In the genomic region with DNA sequence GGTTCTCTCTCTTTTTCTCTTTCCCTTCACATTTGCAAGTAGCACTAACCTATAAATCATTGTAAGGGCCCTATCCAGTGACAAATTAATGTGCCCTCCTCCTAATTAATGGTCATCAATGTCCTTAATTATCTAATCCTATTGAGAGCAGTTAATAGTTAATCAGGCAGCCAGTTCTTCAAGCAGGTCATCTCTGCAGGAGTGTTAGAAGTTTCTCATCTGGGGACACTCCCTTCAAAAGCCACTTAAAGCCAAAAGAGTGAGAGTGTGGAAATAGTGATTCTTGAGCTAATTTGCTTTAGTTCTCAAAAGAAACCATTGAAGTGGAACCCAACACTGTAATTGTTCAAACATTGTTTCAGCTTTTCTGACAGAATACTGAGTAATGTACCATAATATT, we compare ENCODE assay signal across 19 cellular contexts.
DNase-seq lines count a peak whose midpoint lies in the region; ATAC-seq and TF ChIP-seq lines count a peak whose summit lies in the region.
"Had no signal": no experiment of that assay in that cellular context is flagged by ENCODE, and none has a peak within 500 bp of the region (broad histone marks: within the 10 kb centered on the region; RNA-seq: fewer than 3 reads in every experiment).

No MANE protein-coding gene starts in this region.

- POLR2A ChIA-PET in HEK293T (lab: Yijun Ruan, JAX): no interaction called here

- CTCF ChIA-PET in HEK293T (lab: Yijun Ruan, JAX): no interaction called here

- DNase-seq in kidney tubule cell (ENCODE audit: low spot score): peak; percentile 32
- DNase-seq in HEK293T (ENCODE audit: extremely low spot score): no peak
- DNase-seq in SIG-M5 treated with dmso at 0.1 percent for 504 hours (lab: John Stamatoyannopoulos, UW; ENCODE audit: unreplicated experiment): no peak
- DNase-seq in GM19238 (ENCODE audit: insufficient read length, low spot score): no peak
- DNase-seq: activated CD8-positive, alpha-beta T cell treated with anti-CD3 and anti-CD28 coated beads, Interleukin-2, amount 10 ng/mL, durations not matched to agents 7 days and 5 days; activated gamma-delta T cell; C1 segment of cervical spinal cord; HFFc6; KG1; kidney; NCI-H1694; NCI-H748 treated with DMSO at 0.1 percent for 48 hours; OCI-M1; SHP77 had no signal

- peak; percentile 20 for ATAC-seq in GM18517 (IDR thresholded peaks at IDR 0.05; ENCODE audit: unreplicated experiment)
- ATAC-seq in GM21447 (IDR thresholded peaks at IDR 0.05; ENCODE audit: unreplicated experiment): peak; percentile 61
- ATAC-seq in HG03097 (IDR thresholded peaks at IDR 0.05; ENCODE audit: low FRiP score, unreplicated experiment): peak; percentile 32
- ATAC-seq in GM18505 (IDR thresholded peaks at IDR 0.05; ENCODE audit: unreplicated experiment): no peak
- ATAC-seq: activated CD4-positive, CD25-positive, alpha-beta regulatory T cell treated with anti-CD3 and anti-CD28 coated beads, Interleukin-2, amount 50 U/mL, for 24 hours; activated CD8-positive, alpha-beta T cell treated with anti-CD3 and anti-CD28 coated beads, Interleukin-2, amount 10 ng/mL, durations not matched to agents 7 days and 5 days had no signal

- TF ChIP-seq POLR2A in GM18505 (IDR thresholded peaks at IDR 0.05; ENCODE audit: borderline replicate concordance, extremely low read depth, insufficient read depth, insufficient read length): no peak

TF ChIP-seq in HEK293T, 16 proteins besides CTCF, POLR2A, EP300 and RAD21:
- TF ChIP-seq LEF1 (IDR thresholded peaks at IDR 0.05; ENCODE audit: borderline replicate concordance): no peak
